Comparison of ENCODE assay signal across 8 cellular contexts in genomic region chr2:96816127-96816835, GRCh38. TPM values are rescaled to one million over a fixed set of nuclear protein-coding genes. Genes with fewer than 3 reads are reported as not detected.
DNase-seq lines count a peak whose midpoint lies in the region; ATAC-seq and TF ChIP-seq lines count a peak whose summit lies in the region.

Gene CNNM3 (plus strand): TSS chr2:96816268. CDS start chr2:96816278, 10 bp downstream.

- H3K27me3 ChIP-seq in PC-3 (ENCODE audit: low read length) = no peaks in the 10 kb centered on the region
- no peaks in the 10 kb centered on the region for H3K27me3 ChIP-seq in muscle layer of colon (ENCODE audit: control insufficient read depth in 1 of 2, insufficient read depth in 2 of 2, low read length in 2 of 2)

- peak; percentile 39 for TF ChIP-seq CTCF in PC-3 (conservative IDR thresholded peaks at IDR 0.05; ENCODE audit: low read depth, low read length)

- in situ Hi-C loops in KBM-7 (cut with MboI; ENCODE audit: low pct_unique_long_range_greater_than_20kb, low sequenced_read_pairs) = no loop called here

- H3K9me3 ChIP-seq in PC-3 (ENCODE audit: low read length) (no peaks in the 10 kb centered on the region), muscle layer of colon (ENCODE audit: low read length) (no peaks in the 10 kb centered on the region)

- H3K4me1 ChIP-seq in PC-3 (ENCODE audit: insufficient read depth, low read length) = peaks cover 18% of the 10 kb centered on the region
- peaks cover 53% of the 10 kb centered on the region for H3K4me1 ChIP-seq in muscle layer of colon (ENCODE audit: insufficient read depth, low read length)

- peak; percentile 88 for ATAC-seq in GM21723 (IDR thresholded peaks at IDR 0.05; ENCODE audit: unreplicated experiment)
- peak; percentile 91 for ATAC-seq in PC-3

- peak within 1 kb of the TSS; percentile 90 for H2AFZ ChIP-seq in PC-3 (ENCODE audit: low read length)

- peak; percentile 80 for TF ChIP-seq POLR2A in erythroblast (IDR thresholded peaks at IDR 0.05; ENCODE audit: low read length)

- no peaks in the 10 kb centered on the region for H3F3A ChIP-seq in PC-3 (ENCODE audit: low read length, unreplicated experiment)

- BruUV-seq in PC-3 (replicated peaks; lab: Mats Ljungman, UMichigan) = no TSS peak

- H4K20me1 ChIP-seq in PC-3 (ENCODE audit: low read length) = peaks cover 28% of the 10 kb centered on the region

- CTCF ChIA-PET in PC-3 (lab: Charles Lee) = interaction anchor here (0.6 to 0.9 kb wide), 3 partner anchors 29 to 76 kb away, joined by 3 to 5 read pairs (median 3); partner anchors contain the start of gene LMAN2L

- H3K4me3 ChIP-seq in PC-3 (ENCODE audit: low read length) = peak within 1 kb of the TSS; percentile 76
- peak within 1 kb of the TSS; percentile 69 to 74 for H3K4me3 ChIP-seq in muscle layer of colon (ENCODE audit: low read depth in 1 of 2, low read length in 2 of 2)

- H3K9ac ChIP-seq in PC-3 (ENCODE audit: low read length) = peak within 1 kb of the TSS; percentile 63
- peak within 1 kb of the TSS; percentile 30 for H3K9ac ChIP-seq in muscle layer of colon (ENCODE audit: low read length)

- peak within 1 kb of the TSS; percentile 94 for H3K4me2 ChIP-seq in PC-3 (ENCODE audit: low read length)

- DNase-seq in DMS79 treated with DMSO at 0.1 percent for 48 hours (lab: John Stamatoyannopoulos, UW) (peak; percentile 86), KBM-7 (peak; percentile 89), PC-3 (peak; percentile 94), activated T-cell treated with anti-CD3 and anti-CD28 coated beads for 48 hours (ENCODE audit: low read depth) (peak; percentile 97), erythroblast (lab: John Stamatoyannopoulos, UW) (peak; percentile 94 to 98)
- DNase-seq in stimulated activated CD8-positive, alpha-beta memory T cell treated with anti-CD3 and anti-CD28 coated beads, Interleukin-7, amount 100 ng/mL, for 1 hour (ENCODE audit: low read depth in 2 of 2) = peak; percentile 90 to 93

- H3K27ac ChIP-seq in PC-3 (ENCODE audit: low read length) (no peak within 1 kb of the TSS; the same call in 1 of the 2 replicates), muscle layer of colon (ENCODE audit: low read depth, low read length) (peak within 1 kb of the TSS; percentile 93)

- H3K36me3 ChIP-seq in PC-3 (ENCODE audit: low read depth, low read length) (no peaks in the 10 kb centered on the region), muscle layer of colon (ENCODE audit: insufficient read depth, low read length) (peaks cover 4% of the 10 kb centered on the region)

- POLR2A ChIA-PET in PC-3 (lab: Charles Lee; ENCODE audit: unreplicated experiment) = interaction anchor here (0.6 kb wide), 1 partner anchor 98 kb away, joined by 3 read pairs; no protein-coding TSS in a partner anchor

- intact Hi-C loops in PC-3 (cut with micrococcal nuclease) = loop anchor here (5.0 kb wide), 1 partner anchor 74 kb away; the partner anchor contains the start of gene LMAN2L

- H3K79me2 ChIP-seq in PC-3 (ENCODE audit: low read length) = peaks cover 43% of the 10 kb centered on the region

- no peaks in the 10 kb centered on the region for H3K9me2 ChIP-seq in PC-3 (replicated peaks; ENCODE audit: low read length)

RNA-seq across cellular contexts. Expression of gene CNNM3, which starts in this region (rescaled TPM):
- 9.0 and 12.3 TPM in 2 replicates for total RNA-seq in PC-3 (2014; rRNA removed)
